Comparison of ENCODE assay signal across 9 cellular contexts in the genomic region with DNA sequence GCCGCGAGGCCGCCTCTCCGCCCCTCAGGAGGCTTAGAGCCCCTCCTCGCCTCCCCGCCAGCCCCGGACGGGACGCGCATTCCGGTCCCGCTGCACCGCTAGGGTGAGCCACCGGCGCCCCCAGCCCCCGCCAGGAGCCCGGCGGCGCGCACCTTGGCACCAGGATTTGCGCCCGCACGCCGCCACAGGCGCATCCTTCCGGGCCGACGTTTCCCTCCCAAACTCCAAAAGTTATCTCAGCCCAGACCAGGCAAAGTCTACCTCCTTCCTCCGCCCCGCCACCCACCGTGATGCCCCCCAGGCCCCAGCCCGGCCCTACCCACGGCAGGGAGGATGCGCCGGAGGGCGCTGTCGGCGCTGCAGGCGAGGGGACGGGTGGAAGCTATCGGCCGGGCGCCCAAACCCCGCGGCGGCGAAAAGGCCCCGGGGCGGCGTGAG. TPM values are rescaled to one million over a fixed set of nuclear protein-coding genes. Genes with fewer than 3 reads are reported as not detected.
DNase-seq lines count a peak whose midpoint lies in the region; ATAC-seq and TF ChIP-seq lines count a peak whose summit lies in the region.
"Had no signal": no experiment of that assay in that cellular context is flagged by ENCODE, and none has a peak within 500 bp of the region (broad histone marks: within the 10 kb centered on the region; RNA-seq: fewer than 3 reads in every experiment).

No MANE protein-coding gene starts in this region.

- H4K91ac ChIP-seq in neuronal stem cell (ENCODE audit: low read depth, low read length, poor library complexity) = no peak overlapping the region

- H3K27ac ChIP-seq in fibroblast of lung (ENCODE audit: insufficient read depth, low read length) = no peak overlapping the region
- H3K27ac ChIP-seq in neuronal stem cell (replicated peaks; ENCODE audit: low read length) = peak overlapping the region; percentile 66
- H3K27ac ChIP-seq: epithelial cell of prostate had no signal

- no peak overlapping the region for H4K8ac ChIP-seq in neuronal stem cell (ENCODE audit: low read depth, low read length)

- H3K79me1 ChIP-seq in neuronal stem cell (ENCODE audit: low read depth, low read length) = no peaks in the 10 kb centered on the region

- peak; percentile 63 for ATAC-seq in activated CD8-positive, alpha-beta T cell treated with anti-CD3 and anti-CD28 coated beads for 36 hours
- no peak for ATAC-seq in HG03175 (IDR thresholded peaks at IDR 0.05; ENCODE audit: unreplicated experiment)

- no peak overlapping the region for H2AK5ac ChIP-seq in neuronal stem cell (ENCODE audit: low read depth, low read length)

- H3K4me1 Mint-ChIP-seq in activated CD8-positive, alpha-beta T cell treated with anti-CD3 and anti-CD28 coated beads for 36 hours (ENCODE audit: low read depth) = peaks cover 4% of the 10 kb centered on the region

- H3K36me3 Mint-ChIP-seq in activated CD8-positive, alpha-beta T cell treated with anti-CD3 and anti-CD28 coated beads for 36 hours (ENCODE audit: low read depth) = no peaks in the 10 kb centered on the region

- peak overlapping the region; percentile 66 for H3K4me2 ChIP-seq in fibroblast of lung (ENCODE audit: extremely low read depth, insufficient read depth, low read length)
- peak overlapping the region; percentile 54 for H3K4me2 ChIP-seq in neuronal stem cell (ENCODE audit: insufficient read depth, low read length, poor library complexity, severe bottlenecking)

- H2BK5ac ChIP-seq in neuronal stem cell (ENCODE audit: low read length) = no peak overlapping the region

- peak overlapping the region; percentile 46 for H3K27ac Mint-ChIP-seq in activated CD8-positive, alpha-beta T cell treated with anti-CD3 and anti-CD28 coated beads for 36 hours

- peak overlapping the region; percentile 85 for H3K18ac ChIP-seq in neuronal stem cell (ENCODE audit: low read length)

- no peak overlapping the region for H2BK12ac ChIP-seq in neuronal stem cell (ENCODE audit: low read length)

- H3K4ac ChIP-seq in neuronal stem cell (ENCODE audit: low read length) = no peak overlapping the region

- CTCF ChIA-PET in activated CD8-positive, alpha-beta T cell treated with anti-CD3 and anti-CD28 coated beads for 36 hours (lab: Charles Lee) = interaction anchor here (1.1 to 1.3 kb wide), 2 partner anchors 14 to 68 kb away, joined by 3 to 4 read pairs; no protein-coding TSS in a partner anchor

- no peaks in the 10 kb centered on the region for H3K9me3 Mint-ChIP-seq in activated CD8-positive, alpha-beta T cell treated with anti-CD3 and anti-CD28 coated beads for 36 hours

- H3K23ac ChIP-seq in neuronal stem cell (ENCODE audit: low read depth, low read length, poor library complexity) = no peak overlapping the region

- POLR2A ChIA-PET in activated CD8-positive, alpha-beta T cell treated with anti-CD3 and anti-CD28 coated beads for 36 hours (lab: Charles Lee) = no interaction called here

- no CpG with 5 or more reads among the region's 50 CpGs for WGBS in neuronal stem cell (ENCODE audit: extremely low coverage in 2 of 2, insufficient read length in 2 of 2, insufficient replicate concordance in 1 of 2), 2 donors

- no peaks in the 10 kb centered on the region for H3K36me3 ChIP-seq in fibroblast of lung (ENCODE audit: control insufficient read depth, insufficient read depth, low read length)
- no peaks in the 10 kb centered on the region for H3K36me3 ChIP-seq in neuronal stem cell (replicated peaks in 1 of 2; ENCODE audit: control insufficient read depth in 2 of 2, insufficient read depth in 2 of 2, low read length in 2 of 2)

- peak overlapping the region; percentile 73 for H3K4me3 Mint-ChIP-seq in activated CD8-positive, alpha-beta T cell treated with anti-CD3 and anti-CD28 coated beads for 36 hours

- H2AFZ ChIP-seq in fibroblast of lung (ENCODE audit: low read length) (no peak overlapping the region), neuronal stem cell (ENCODE audit: low read length) (peak overlapping the region; percentile 92)

- no peak overlapping the region for H2BK15ac ChIP-seq in neuronal stem cell (ENCODE audit: low read length)

- no peaks in the 10 kb centered on the region for H3K79me2 ChIP-seq in fibroblast of lung (ENCODE audit: control insufficient read depth, insufficient read depth, low read length)

- H3K27me3 Mint-ChIP-seq in activated CD8-positive, alpha-beta T cell treated with anti-CD3 and anti-CD28 coated beads for 36 hours = peaks cover 7% of the 10 kb centered on the region

- no peak overlapping the region for H2BK120ac ChIP-seq in neuronal stem cell (ENCODE audit: low read depth, low read length)

- H3K9me3 ChIP-seq in fibroblast of lung (ENCODE audit: control insufficient read depth, insufficient read depth, low read depth, low read length) (no peaks in the 10 kb centered on the region), neuronal stem cell (replicated peaks in 1 of 2; ENCODE audit: control insufficient read depth in 2 of 2, insufficient read depth in 1 of 2, low read depth in 1 of 2, low read length in 2 of 2) (no peaks in the 10 kb centered on the region)

- H3K14ac ChIP-seq in neuronal stem cell (ENCODE audit: low read length) = no peak overlapping the region

- H4K20me1 ChIP-seq in fibroblast of lung (ENCODE audit: control insufficient read depth, extremely low read depth, insufficient read depth, low read length) = no peaks in the 10 kb centered on the region

- peak overlapping the region; percentile 50 for H3K9ac ChIP-seq in fibroblast of lung (ENCODE audit: insufficient read depth, low read length)
- H3K9ac ChIP-seq in neuronal stem cell (ENCODE audit: low read depth, low read length, poor library complexity) = peak overlapping the region; percentile 84

- intact Hi-C loops in activated CD8-positive, alpha-beta T cell treated with anti-CD3 and anti-CD28 coated beads for 36 hours (cut with micrococcal nuclease) = no loop called here

- DNase-seq in AG08396 (ENCODE audit: low spot score) (peak; percentile 24), HK-2 (ENCODE audit: unreplicated experiment) (peak; percentile 30), fibroblast of lung (ENCODE audit: low read depth in 2 of 2) (no peak), neuronal stem cell (ENCODE audit: low spot score) (peak; percentile 11), superior temporal gyrus (ENCODE audit: extremely low spot score) (no peak), NOMO-1 (lab: John Stamatoyannopoulos, UW; ENCODE audit: unreplicated experiment in 2 of 2) (no peak)
- DNase-seq in activated CD8-positive, alpha-beta T cell treated with anti-CD3 and anti-CD28 coated beads for 36 hours = peak; percentile 20

- H3K4me1 ChIP-seq in fibroblast of lung (ENCODE audit: control insufficient read depth, extremely low read depth, insufficient read depth, low read length) = no peaks in the 10 kb centered on the region
- peaks cover 0 to 2% of the 10 kb centered on the region in 2 donors for H3K4me1 ChIP-seq in neuronal stem cell (ENCODE audit: control insufficient read depth in 2 of 2, insufficient read depth in 1 of 2, low read depth in 1 of 2, low read length in 2 of 2)

- H3K27me3 ChIP-seq in fibroblast of lung (ENCODE audit: control insufficient read depth, insufficient read depth, low read length) (no peaks in the 10 kb centered on the region), neuronal stem cell (ENCODE audit: control insufficient read depth in 3 of 3, insufficient read depth in 3 of 3, low read depth in 1 of 3, low read length in 3 of 3) (no peaks in the 10 kb centered on the region)

- TF ChIP-seq CTCF in activated CD8-positive, alpha-beta T cell treated with anti-CD3 and anti-CD28 coated beads for 36 hours (IDR thresholded peaks at IDR 0.05) = no peak
- TF ChIP-seq CTCF in fibroblast of lung (conservative IDR thresholded peaks at IDR 0.05 in 1 of 2, IDR thresholded peaks at IDR 0.05 in 1 of 2; ENCODE audit: low read depth in 1 of 2, low read length in 2 of 2) = no peak

- H3K4me3 ChIP-seq in fibroblast of lung (replicated peaks in 1 of 4; ENCODE audit: control extremely low read depth in 1 of 4, insufficient read depth in 1 of 4, low read depth in 3 of 4, low read length in 4 of 4) = peak overlapping the region; percentile 41 to 63 (median 46)
- H3K4me3 ChIP-seq in neuronal stem cell (ENCODE audit: low read length in 2 of 2) = peak overlapping the region; percentile 70 to 86

RNA-seq across cellular contexts. Expression of a gene that starts 0.5 kb away (rescaled TPM):
- total RNA-seq in activated CD8-positive, alpha-beta T cell treated with anti-CD3 and anti-CD28 coated beads for 36 hours = 1 to 10 TPM; 2.5 to 3.1 TPM
- total RNA-seq in fibroblast of lung = 1.5 and 1.8 TPM in 2 replicates
- 1.7 and 2.3 TPM in 2 replicates for polyA plus RNA-seq in fibroblast of lung
- polyA plus RNA-seq in fibroblast of lung (2012) = 1.2 TPM in 2 replicates
- 0.19 and 0.71 TPM in 2 replicates for polyA minus RNA-seq in fibroblast of lung (ENCODE audit: low replicate concordance)
- polyA plus RNA-seq in neuronal stem cell (2013, experiment 1 of 2) = 17.1 TPM
- 18.2 TPM for polyA plus RNA-seq in neuronal stem cell (2013, experiment 2 of 2)

Comparison
In these comparisons a context has a peak if more than half of its experiments do, and no peak if none do; other contexts are left out.
1. DNase-seq: peak in AG08396 (single experiment), HK-2 (single experiment), activated CD8-positive, alpha-beta T cell treated with anti-CD3 and anti-CD28 coated beads for 36 hours (single experiment) and neuronal stem cell (single experiment); none in fibroblast of lung (0 of 2), superior temporal gyrus (single experiment) and NOMO-1 (0 of 2).